ENCODE assay signal across 11 cellular contexts in genomic region chr6:31700716-31701401, GRCh38. TPM values are rescaled to one million over a fixed set of nuclear protein-coding genes. Genes with fewer than 3 reads are reported as not detected.
DNase-seq lines count a peak whose midpoint lies in the region; ATAC-seq and TF ChIP-seq lines count a peak whose summit lies in the region.
"Had no signal": no experiment of that assay in that cellular context is flagged by ENCODE, and none has a peak within 500 bp of the region (broad histone marks: within the 10 kb centered on the region; RNA-seq: fewer than 3 reads in every experiment).

No MANE protein-coding gene starts in this region.

- H3K27me3 Mint-ChIP-seq in activated CD4-positive, alpha-beta T cell treated with anti-CD3 and anti-CD28 coated beads for 36 hours: no peaks in the 10 kb centered on the region
- H3K27me3 Mint-ChIP-seq in T-cell (no peaks in the 10 kb centered on the region), glutamatergic neuron (ENCODE audit: unreplicated experiment) (peaks cover 7% of the 10 kb centered on the region)

- no peaks in the 10 kb centered on the region for H3K9me3 ChIP-seq in gastrocnemius medialis
- H3K9me3 ChIP-seq: ascending aorta, right atrium auricular region, transverse colon had no signal

- no peak for DNase-seq in activated CD4-positive, alpha-beta T cell treated with anti-CD3 and anti-CD28 coated beads for 36 hours
- DNase-seq in activated CD4-positive, alpha-beta T cell treated with anti-CD3 and anti-CD28 coated beads, Interleukin-2, amount 50 U/mL, for 1 hour: no peak
- DNase-seq in T-cell (no peak), glutamatergic neuron (no peak), gastrocnemius medialis (no peak), NCI-H2107 treated with DMSO at 0.1 percent for 48 hours (lab: John Stamatoyannopoulos, UW; ENCODE audit: unreplicated experiment) (no peak)
- DNase-seq: transverse colon had no signal

- peaks cover 15% of the 10 kb centered on the region for H3K36me3 Mint-ChIP-seq in activated CD4-positive, alpha-beta T cell treated with anti-CD3 and anti-CD28 coated beads for 36 hours (ENCODE audit: low read depth)
- H3K36me3 Mint-ChIP-seq in T-cell (peaks cover 17% of the 10 kb centered on the region), glutamatergic neuron (ENCODE audit: unreplicated experiment) (no peaks in the 10 kb centered on the region)

- TF ChIP-seq POLR2A in gastrocnemius medialis (IDR thresholded peaks at IDR 0.05): no peak

- H3K9me3 Mint-ChIP-seq in activated CD4-positive, alpha-beta T cell treated with anti-CD3 and anti-CD28 coated beads for 36 hours (ENCODE audit: low read depth): no peaks in the 10 kb centered on the region
- H3K9me3 Mint-ChIP-seq in T-cell (no peaks in the 10 kb centered on the region), glutamatergic neuron (ENCODE audit: unreplicated experiment) (peaks cover 10% of the 10 kb centered on the region)

- peak overlapping the region; percentile 53 for H3K27ac Mint-ChIP-seq in activated CD4-positive, alpha-beta T cell treated with anti-CD3 and anti-CD28 coated beads for 36 hours
- peak overlapping the region; percentile 29 to 79 for H3K27ac Mint-ChIP-seq in T-cell
- peak overlapping the region; percentile 62 for H3K27ac Mint-ChIP-seq in glutamatergic neuron (ENCODE audit: unreplicated experiment)

- intact Hi-C loops in activated CD4-positive, alpha-beta T cell treated with anti-CD3 and anti-CD28 coated beads for 36 hours (cut with DNase I, micrococcal nuclease): no loop called here
- intact Hi-C loops in gastrocnemius medialis (cut with DNase I; ENCODE audit: low total_unique reads): loop anchor here (5.0 kb wide), 2 partner anchors 49 to 196 kb away; partner anchors contain the start of genes BAG6 and EHMT2

- H3K4me3 Mint-ChIP-seq in activated CD4-positive, alpha-beta T cell treated with anti-CD3 and anti-CD28 coated beads for 36 hours: peak overlapping the region; percentile 99
- peak overlapping the region; percentile 98 to 99 (median 98) for H3K4me3 Mint-ChIP-seq in T-cell
- H3K4me3 Mint-ChIP-seq in glutamatergic neuron (ENCODE audit: unreplicated experiment): peak overlapping the region; percentile 94

- H3K4me3 ChIP-seq in gastrocnemius medialis: no peak overlapping the region

- H3K4me1 Mint-ChIP-seq in activated CD4-positive, alpha-beta T cell treated with anti-CD3 and anti-CD28 coated beads for 36 hours: peaks cover 33% of the 10 kb centered on the region
- H3K4me1 Mint-ChIP-seq in T-cell (peaks cover 42 to 47% (median 45%) of the 10 kb centered on the region in 3 donors), glutamatergic neuron (ENCODE audit: low read depth, unreplicated experiment) (peaks cover 13% of the 10 kb centered on the region)

- POLR2A ChIA-PET in activated CD4-positive, alpha-beta T cell treated with anti-CD3 and anti-CD28 coated beads for 36 hours (lab: Charles Lee): interaction anchor here (0.5 kb wide), 1 partner anchor 273 kb away, joined by 5 read pairs; no protein-coding TSS in a partner anchor
- POLR2A ChIA-PET in T-cell (lab: Charles Lee): no interaction called here

- H3K27me3 ChIP-seq in gastrocnemius medialis: no peaks in the 10 kb centered on the region
- H3K27me3 ChIP-seq: ascending aorta, right atrium auricular region, transverse colon had no signal

- in situ Hi-C loops in gastrocnemius medialis (cut with MboI; ENCODE audit: low sequenced_read_pairs in 4 of 4): no loop called here

- peak overlapping the region; percentile 91 to 98 (median 96) for H3K27ac ChIP-seq in gastrocnemius medialis
- H3K27ac ChIP-seq: ascending aorta had no signal

- peaks cover 0 to 26% of the 10 kb centered on the region in 2 donors for H3K36me3 ChIP-seq in gastrocnemius medialis

- H3K4me1 ChIP-seq in gastrocnemius medialis: peaks cover 22 to 40% of the 10 kb centered on the region in 2 donors

- ATAC-seq in activated CD4-positive, alpha-beta T cell treated with anti-CD3 and anti-CD28 coated beads for 36 hours: no peak
- ATAC-seq in T-cell (replicated peaks in 1 of 4) (no peak), gastrocnemius medialis (no peak), GM21390 (IDR thresholded peaks at IDR 0.05; ENCODE audit: unreplicated experiment) (no peak), GM19463 (IDR thresholded peaks at IDR 0.05; ENCODE audit: unreplicated experiment) (no peak)

- TF ChIP-seq CTCF in glutamatergic neuron (IDR thresholded peaks at IDR 0.05; ENCODE audit: partially characterized antibody, unreplicated experiment) (no peak), gastrocnemius medialis (IDR thresholded peaks at IDR 0.05 in 4 of 5, conservative IDR thresholded peaks at IDR 0.05 in 1 of 5) (no peak)

- CTCF ChIA-PET in activated CD4-positive, alpha-beta T cell treated with anti-CD3 and anti-CD28 coated beads for 36 hours (lab: Charles Lee): interaction anchor here (0.8 to 2.1 kb wide), 2 partner anchors 10 to 102 kb away, joined by 5 to 6 read pairs; no protein-coding TSS in a partner anchor
- CTCF ChIA-PET in T-cell (lab: Charles Lee): no interaction called here

RNA-seq across cellular contexts. Expression of gene ABHD16A, which starts 2.3 kb away (rescaled TPM):
- 10 to 100 TPM; 20.9 to 25.1 TPM for total RNA-seq in activated CD4-positive, alpha-beta T cell treated with anti-CD3 and anti-CD28 coated beads for 36 hours
- 10 to 100 TPM; 58.2 to 74.4 (median 61.2) TPM for total RNA-seq in T-cell
- 120 TPM for total RNA-seq in glutamatergic neuron (ENCODE audit: unreplicated experiment)
- total RNA-seq in gastrocnemius medialis: 10 to 100 TPM; 39.2 to 82.9 (median 57.5) TPM

RNA-seq across cellular contexts. Expression of gene LY6G6F, which starts 5.8 kb away (rescaled TPM):
- total RNA-seq in activated CD4-positive, alpha-beta T cell treated with anti-CD3 and anti-CD28 coated beads for 36 hours: not detected
- total RNA-seq in T-cell: not detected
- total RNA-seq in glutamatergic neuron (ENCODE audit: unreplicated experiment): not detected
- not detected for total RNA-seq in gastrocnemius medialis
- total RNA-seq: ascending aorta, right atrium auricular region, transverse colon had no signal

RNA-seq across cellular contexts. Expression of gene LY6G6D, which starts 14.3 kb away (rescaled TPM):
- not detected for total RNA-seq in activated CD4-positive, alpha-beta T cell treated with anti-CD3 and anti-CD28 coated beads for 36 hours
- total RNA-seq in T-cell (not detected), glutamatergic neuron (ENCODE audit: unreplicated experiment) (not detected), gastrocnemius medialis (not detected)
- total RNA-seq: ascending aorta, right atrium auricular region, transverse colon had no signal

RNA-seq across cellular contexts. Expression of gene LY6G5C, which starts 20.0 kb away (rescaled TPM):
- total RNA-seq in activated CD4-positive, alpha-beta T cell treated with anti-CD3 and anti-CD28 coated beads for 36 hours: 1 to 10 TPM; 1.2 to 1.5 TPM
- 1 to 10 TPM in 4 of 5 donors, under 1 TPM in 1; 0.75 to 8.8 (median 5.8) TPM for total RNA-seq in T-cell
- total RNA-seq in glutamatergic neuron (ENCODE audit: unreplicated experiment): 13.8 TPM
- total RNA-seq in gastrocnemius medialis: 1 to 10 TPM in 2 of 4 donors, not detected in 2; 1.3 to 3.2 TPM

RNA-seq across cellular contexts. Expression of gene LY6G6C, which starts 20.7 kb away (rescaled TPM):
- total RNA-seq in activated CD4-positive, alpha-beta T cell treated with anti-CD3 and anti-CD28 coated beads for 36 hours: not detected
- total RNA-seq in T-cell: not detected
- total RNA-seq in glutamatergic neuron (ENCODE audit: unreplicated experiment): 1.8 TPM
- not detected for total RNA-seq in gastrocnemius medialis
- total RNA-seq: ascending aorta, transverse colon had no signal
